In the genomic region with DNA sequence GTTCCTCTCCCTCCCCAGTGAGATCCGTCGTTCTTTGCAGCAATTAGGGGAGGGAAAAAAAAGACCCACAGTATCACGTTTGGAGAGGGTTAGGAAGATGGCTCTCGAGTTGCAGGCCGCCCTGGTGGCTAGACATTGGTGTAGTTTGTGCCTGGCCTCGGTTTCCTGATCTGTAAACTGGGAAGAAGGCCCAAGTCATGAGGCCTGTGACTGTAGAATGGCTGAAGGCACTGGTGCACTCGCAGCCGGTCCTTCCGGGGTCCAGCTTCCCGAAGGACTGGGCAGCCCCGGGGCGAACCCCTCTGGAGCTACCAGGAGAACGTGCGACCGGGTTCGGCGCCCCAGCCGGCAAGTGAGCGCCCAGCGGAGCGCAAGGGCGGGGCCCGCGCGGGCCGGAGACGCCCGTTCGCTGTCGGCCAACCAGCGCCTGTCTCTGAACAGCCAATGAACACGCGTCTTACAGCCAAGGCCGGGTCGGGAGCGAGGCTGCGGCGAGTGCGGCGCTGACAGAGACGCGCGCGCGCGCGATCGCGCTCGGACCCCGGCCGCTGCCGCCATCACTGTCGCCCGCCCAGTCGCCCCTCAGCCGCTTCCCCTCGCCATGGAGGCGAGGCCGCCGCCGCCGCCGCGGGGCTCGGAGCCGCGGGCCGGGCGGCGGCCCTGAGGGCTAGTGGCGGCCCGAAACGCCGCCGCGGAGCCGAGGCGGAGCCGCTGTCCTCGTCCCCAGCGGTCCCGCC, we compare ENCODE assay signal across 8 cellular contexts. TPM values are rescaled to one million over a fixed set of nuclear protein-coding genes. Genes with fewer than 3 reads are reported as not detected.
DNase-seq lines count a peak whose midpoint lies in the region; ATAC-seq and TF ChIP-seq lines count a peak whose summit lies in the region.

A gene with protein sequence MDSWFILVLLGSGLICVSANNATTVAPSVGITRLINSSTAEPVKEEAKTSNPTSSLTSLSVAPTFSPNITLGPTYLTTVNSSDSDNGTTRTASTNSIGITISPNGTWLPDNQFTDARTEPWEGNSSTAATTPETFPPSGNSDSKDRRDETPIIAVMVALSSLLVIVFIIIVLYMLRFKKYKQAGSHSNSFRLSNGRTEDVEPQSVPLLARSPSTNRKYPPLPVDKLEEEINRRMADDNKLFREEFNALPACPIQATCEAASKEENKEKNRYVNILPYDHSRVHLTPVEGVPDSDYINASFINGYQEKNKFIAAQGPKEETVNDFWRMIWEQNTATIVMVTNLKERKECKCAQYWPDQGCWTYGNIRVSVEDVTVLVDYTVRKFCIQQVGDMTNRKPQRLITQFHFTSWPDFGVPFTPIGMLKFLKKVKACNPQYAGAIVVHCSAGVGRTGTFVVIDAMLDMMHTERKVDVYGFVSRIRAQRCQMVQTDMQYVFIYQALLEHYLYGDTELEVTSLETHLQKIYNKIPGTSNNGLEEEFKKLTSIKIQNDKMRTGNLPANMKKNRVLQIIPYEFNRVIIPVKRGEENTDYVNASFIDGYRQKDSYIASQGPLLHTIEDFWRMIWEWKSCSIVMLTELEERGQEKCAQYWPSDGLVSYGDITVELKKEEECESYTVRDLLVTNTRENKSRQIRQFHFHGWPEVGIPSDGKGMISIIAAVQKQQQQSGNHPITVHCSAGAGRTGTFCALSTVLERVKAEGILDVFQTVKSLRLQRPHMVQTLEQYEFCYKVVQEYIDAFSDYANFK (plus strand): TSS at position 472 of the 737 bp plus-strand sequence. CDS start 90,797 bp downstream, outside the sequence.

- H3K9me3 ChIP-seq in mucosa of descending colon = no peaks in the 10 kb centered on the region

- ATAC-seq in GM21526 (IDR thresholded peaks at IDR 0.05; ENCODE audit: low FRiP score, unreplicated experiment) = peak; percentile 89
- ATAC-seq in mucosa of descending colon = peak; percentile 97

- H3K36me3 ChIP-seq in mucosa of descending colon (ENCODE audit: low read depth) = no peaks in the 10 kb centered on the region

- intact Hi-C loops in mucosa of descending colon (cut with DNase I, micrococcal nuclease) = no loop called here

- DNase-seq in DMS 273 (lab: John Stamatoyannopoulos, UW; ENCODE audit: unreplicated experiment) = peak; percentile 97
- DNase-seq in HuH-7.5 (ENCODE audit: low spot score) = peak; percentile 93
- peak; percentile 97 for DNase-seq in OCI-M1 (lab: John Stamatoyannopoulos, UW)
- DNase-seq in activated T-cell treated with anti-CD3 and anti-CD28 coated beads for 24 hours (ENCODE audit: low read depth) = peak; percentile 88
- peak; percentile 93 for DNase-seq in epithelial cell of esophagus (ENCODE audit: low read depth)
- peak; percentile 94 to 95 (median 95) for DNase-seq in mucosa of descending colon
- peak; percentile 69 to 83 for DNase-seq in stimulated activated CD8-positive, alpha-beta memory T cell treated with anti-CD3 and anti-CD28 coated beads, Interleukin-4, amount 100 ng/mL, for 1 hour (ENCODE audit: low read depth in 2 of 2, low spot score in 1 of 2)

- H3K4me1 ChIP-seq in mucosa of descending colon (ENCODE audit: low read depth) = peaks cover 26% of the 10 kb centered on the region

- TF ChIP-seq CTCF in epithelial cell of esophagus (IDR thresholded peaks at IDR 0.05; ENCODE audit: insufficient read depth, low read depth, low read length, missing control alignments) (no peak), mucosa of descending colon (IDR thresholded peaks at IDR 0.05) (no peak)

- H3K4me3 ChIP-seq in epithelial cell of esophagus (ENCODE audit: low read length) (peak within 1 kb of the TSS; percentile 76), mucosa of descending colon (peak within 1 kb of the TSS; percentile 83)

RNA-seq across cellular contexts. Expression of the gene that starts here (rescaled TPM):
- total RNA-seq in mucosa of descending colon = 10 to 100 TPM; 39.0 to 64.7 (median 59.3) TPM

Comparison
In these comparisons a context has a peak if more than half of its experiments do, and no peak if none do; other contexts are left out.
1. Peak in every context shown above with its lines: DNase-seq, ATAC-seq and H3K4me3 ChIP-seq.